9 cellular contexts compared by ENCODE assay signal in genomic region chr9:93097496-93098205, GRCh38. TPM values are rescaled to one million over a fixed set of nuclear protein-coding genes. Genes with fewer than 3 reads are reported as not detected.
DNase-seq lines count a peak whose midpoint lies in the region; ATAC-seq, FAIRE-seq and TF ChIP-seq lines count a peak whose summit lies in the region.
"Had no signal": no experiment of that assay in that cellular context is flagged by ENCODE, and none has a peak within 500 bp of the region (broad histone marks: within the 10 kb centered on the region; RNA-seq: fewer than 3 reads in every experiment).

No MANE protein-coding gene starts in this region.

- H2AFZ ChIP-seq in IMR-90 (replicated peaks; ENCODE audit: low read length, poor library complexity): peak overlapping the region; percentile 82

- peak overlapping the region; percentile 38 for H4K5ac ChIP-seq in IMR-90 (ENCODE audit: low read depth, low read length)

- peak overlapping the region; percentile 96 for H2AK9ac ChIP-seq in IMR-90 (replicated peaks; ENCODE audit: low read depth, low read length, poor library complexity)

- TF ChIP-seq CTCF in IMR-90 (conservative IDR thresholded peaks at IDR 0.05; ENCODE audit: low read depth, low read length): no peak

- peak overlapping the region; percentile 77 for H3K4me2 ChIP-seq in IMR-90 (ENCODE audit: low read depth, low read length)

- DNase-seq in IMR-90 (peak; percentile 12), left colon (peak; percentile 23 to 51), NCI-H2029 (lab: John Stamatoyannopoulos, UW) (no peak), urothelium cell line (ENCODE audit: low spot score) (no peak)
- DNase-seq in stimulated activated naive CD8-positive, alpha-beta T cell treated with anti-CD3 and anti-CD28 coated beads, Interleukin-15, amount 100 ng/mL, for 72 hours: no peak

- H4K91ac ChIP-seq in IMR-90 (ENCODE audit: insufficient read depth, low read depth, low read length): peak overlapping the region; percentile 94

- peak overlapping the region; percentile 87 for H3K56ac ChIP-seq in IMR-90 (ENCODE audit: extremely low read depth, insufficient read depth, low read length)

- H2AK5ac ChIP-seq in IMR-90 (ENCODE audit: low read depth, low read length): peak overlapping the region; percentile 96

- no peak for TF ChIP-seq RAD21 in IMR-90 (IDR thresholded peaks at IDR 0.05; ENCODE audit: low read length)

- peaks cover 21% of the 10 kb centered on the region for H4K20me1 ChIP-seq in IMR-90 (ENCODE audit: insufficient read depth, low read length)

- WGBS in IMR-90 (ENCODE audit: extremely low coverage in 2 of 2, insufficient read length in 1 of 2), 2 experiments: 93% methylated on average over 5 of the region's 11 CpGs; no CpG with 5 or more reads in 1 of the 2 experiments

- peak overlapping the region; percentile 91 for H2BK120ac ChIP-seq in IMR-90 (ENCODE audit: low read depth, low read length)

- POLR2A ChIA-PET in IMR-90 (lab: Charles Lee; ENCODE audit: unreplicated experiment): no interaction called here

- dilution Hi-C loops in IMR-90 (cut with HindIII; ENCODE audit: low sequenced_read_pairs, unreplicated experiment): no loop called here

- intact Hi-C loops in IMR-90 (cut with micrococcal nuclease): loop anchor here (2.0 to 10.0 kb wide), 2 partner anchors 95 to 357 kb away; partner anchors contain the start of genes FAM120A and FAM120AOS
- intact Hi-C loops in left colon (cut with DNase I, micrococcal nuclease): no loop called here

- H3K4me3 Mint-ChIP-seq in stimulated activated naive CD8-positive, alpha-beta T cell treated with anti-CD3 and anti-CD28 coated beads, Interleukin-15, amount 100 ng/mL, for 72 hours: peak overlapping the region; percentile 88 to 93

- peak overlapping the region; percentile 96 for H3K4ac ChIP-seq in IMR-90 (ENCODE audit: low read depth, low read length)

- H3K4me1 ChIP-seq in IMR-90 (ENCODE audit: control insufficient read depth, insufficient read depth, low read length): peaks cover 24% of the 10 kb centered on the region

- peak overlapping the region; percentile 91 for H2BK20ac ChIP-seq in IMR-90 (ENCODE audit: low read depth, low read length)

- H3K27ac Mint-ChIP-seq in stimulated activated naive CD8-positive, alpha-beta T cell treated with anti-CD3 and anti-CD28 coated beads, Interleukin-15, amount 100 ng/mL, for 72 hours: peak overlapping the region; percentile 86

- no peaks in the 10 kb centered on the region for H3K9me3 ChIP-seq in IMR-90 (ENCODE audit: control insufficient read depth, insufficient read depth, low read length)

- no peak for TF ChIP-seq POLR2A in IMR-90 (IDR thresholded peaks at IDR 0.05; ENCODE audit: low read depth, low read length)

- H4K8ac ChIP-seq in IMR-90 (ENCODE audit: low read depth in 2 of 2, low read length in 2 of 2): peak overlapping the region; percentile 84 to 86

- H3K36me3 ChIP-seq in IMR-90 (ENCODE audit: control insufficient read depth, insufficient read depth, low read length): no peaks in the 10 kb centered on the region

- in situ Hi-C loops in IMR-90 (cut with MboI; ENCODE audit: low sequenced_read_pairs): no loop called here

- H3K18ac ChIP-seq in IMR-90 (ENCODE audit: low read depth, low read length): peak overlapping the region; percentile 82

- peaks cover 27 to 36% of the 10 kb centered on the region in 2 experiments for H3K79me1 ChIP-seq in IMR-90 (ENCODE audit: low read depth in 1 of 2, low read length in 2 of 2)

- H3K9ac ChIP-seq in IMR-90 (ENCODE audit: low read depth, low read length): peak overlapping the region; percentile 65

- H2BK5ac ChIP-seq in IMR-90 (ENCODE audit: low read depth, low read length, poor library complexity, severe bottlenecking): peak overlapping the region; percentile 95

- H3K9me3 Mint-ChIP-seq in stimulated activated naive CD8-positive, alpha-beta T cell treated with anti-CD3 and anti-CD28 coated beads, Interleukin-15, amount 100 ng/mL, for 72 hours: no peaks in the 10 kb centered on the region

- peaks cover 66% of the 10 kb centered on the region for H3K4me1 Mint-ChIP-seq in stimulated activated naive CD8-positive, alpha-beta T cell treated with anti-CD3 and anti-CD28 coated beads, Interleukin-15, amount 100 ng/mL, for 72 hours

- H3K9me1 ChIP-seq in IMR-90 (ENCODE audit: insufficient read depth, low read length): peaks cover 20% of the 10 kb centered on the region

- CTCF ChIA-PET in IMR-90 (lab: Yijun Ruan, JAX): interaction anchor here (0.6 to 1.4 kb wide), 2 partner anchors 11 to 241 kb away, joined by 4 to 9 read pairs; no protein-coding TSS in a partner anchor

- H3K27ac ChIP-seq in IMR-90 (ENCODE audit: insufficient read depth, low read length) (peak overlapping the region; percentile 98), angular gyrus (ENCODE audit: low read depth, low read length) (peak overlapping the region; percentile 96)

- no peaks in the 10 kb centered on the region for H3K27me3 ChIP-seq in IMR-90 (ENCODE audit: control insufficient read depth, insufficient read depth, low read length)

- peak overlapping the region; percentile 87 for H3K14ac ChIP-seq in IMR-90 (replicated peaks; ENCODE audit: low read depth, low read length)

- FAIRE-seq in urothelium cell line (lab: Jason Lieb, UNC): no peak

- H3K27me3 Mint-ChIP-seq in stimulated activated naive CD8-positive, alpha-beta T cell treated with anti-CD3 and anti-CD28 coated beads, Interleukin-15, amount 100 ng/mL, for 72 hours: no peaks in the 10 kb centered on the region

- peak overlapping the region; percentile 87 for H3K4me3 ChIP-seq in IMR-90 (ENCODE audit: insufficient read depth, low read depth, low read length)

- H3K23ac ChIP-seq in IMR-90 (ENCODE audit: low read depth, low read length): peak overlapping the region; percentile 99

- ATAC-seq in IMR-90 (ENCODE audit: low read depth) (no peak), left colon (no peak), HG02840 (IDR thresholded peaks at IDR 0.05; ENCODE audit: low FRiP score, unreplicated experiment) (no peak), HG03442 (IDR thresholded peaks at IDR 0.05; ENCODE audit: unreplicated experiment) (no peak)
- no peak for ATAC-seq in stimulated activated naive CD8-positive, alpha-beta T cell treated with anti-CD3 and anti-CD28 coated beads, Interleukin-15, amount 100 ng/mL, for 72 hours
- ATAC-seq: left lobe of liver had no signal

- peak overlapping the region; percentile 90; the same call in 2 of the 3 replicates for H2BK15ac ChIP-seq in IMR-90 (ENCODE audit: low read depth, low read length)

- BruUV-seq in IMR-90 (replicated peaks; lab: Mats Ljungman, UMichigan): no TSS peak

TF ChIP-seq in IMR-90, 13 proteins besides CTCF, POLR2A, EP300 and RAD21:
- TF ChIP-seq NFE2L2 (IDR thresholded peaks at IDR 0.05; ENCODE audit: low read depth, low read length) (no peak), MXI1 (IDR thresholded peaks at IDR 0.05; ENCODE audit: borderline replicate concordance, low read depth, low read length) (no peak), USF2 (IDR thresholded peaks at IDR 0.05; ENCODE audit: low read depth, low read length) (no peak), RFX5 (IDR thresholded peaks at IDR 0.05; ENCODE audit: low read depth, low read length) (no peak), SMC3 (IDR thresholded peaks at IDR 0.05; ENCODE audit: low read depth, low read length) (no peak), MAZ (IDR thresholded peaks at IDR 0.05; ENCODE audit: borderline replicate concordance, low read depth, low read length) (no peak), CHD1 (IDR thresholded peaks at IDR 0.05; ENCODE audit: low read depth, low read length) (no peak), ELK1 (IDR thresholded peaks at IDR 0.05; ENCODE audit: borderline replicate concordance, low read depth, low read length) (no peak), FOS (IDR thresholded peaks at IDR 0.05; ENCODE audit: low read depth, low read length) (no peak), BHLHE40 (IDR thresholded peaks at IDR 0.05; ENCODE audit: low read depth, low read length) (no peak), CEBPB (IDR thresholded peaks at IDR 0.05; ENCODE audit: low read depth, low read length) (no peak), MAFK (IDR thresholded peaks at IDR 0.05; ENCODE audit: low read depth, low read length) (no peak), RCOR1 (IDR thresholded peaks at IDR 0.05; ENCODE audit: insufficient replicate concordance, low read length) (no peak)

RNA-seq across cellular contexts. Expression of gene CARD19, which starts 1.6 kb away (rescaled TPM):
- 17.4 and 23.3 TPM in 2 replicates for total RNA-seq in IMR-90 (2012; rRNA removed)
- 111 and 126 TPM in 2 replicates for polyA plus RNA-seq in IMR-90 (2012; rRNA removed)
- 120 and 139 TPM in 2 replicates for polyA plus RNA-seq in IMR-90 (2012; cell fraction: cytosol; rRNA removed)
- 103 and 209 TPM in 2 replicates for polyA plus RNA-seq in IMR-90 (2012; cell fraction: nucleus; rRNA removed; ENCODE audit: low replicate concordance)
- 10 to 100 TPM; 41.5 to 62.2 TPM for total RNA-seq in left colon

RNA-seq across cellular contexts. Expression of gene NINJ1, which starts 36.4 kb away (rescaled TPM):
- 21.9 and 24.7 TPM in 2 replicates for total RNA-seq in IMR-90 (2012; rRNA removed)
- polyA plus RNA-seq in IMR-90 (2012; rRNA removed): 38.1 and 38.8 TPM in 2 replicates
- 16.1 and 60.5 TPM in 2 replicates for polyA plus RNA-seq in IMR-90 (2012; cell fraction: cytosol; rRNA removed)
- polyA plus RNA-seq in IMR-90 (2012; cell fraction: nucleus; rRNA removed; ENCODE audit: low replicate concordance): 21.8 and 35.9 TPM in 2 replicates
- 10 to 100 TPM; 17.7 to 30.8 TPM for total RNA-seq in left colon

RNA-seq across cellular contexts. Expression of gene SUSD3, which starts 39.1 kb away (rescaled TPM):
- total RNA-seq in IMR-90 (2012; rRNA removed): 0.28 and 0.54 TPM in 2 replicates
- 1.0 and 1.5 TPM in 2 replicates for polyA plus RNA-seq in IMR-90 (2012; rRNA removed)
- 0.25 and 2.3 TPM in 2 replicates for polyA plus RNA-seq in IMR-90 (2012; cell fraction: cytosol; rRNA removed)
- polyA plus RNA-seq in IMR-90 (2012; cell fraction: nucleus; rRNA removed; ENCODE audit: low replicate concordance): 1.2 TPM in 2 replicates
- 1 to 10 TPM in 1 of 2 donors, under 1 TPM in 1; 0.95 to 2.0 TPM for total RNA-seq in left colon

Comparison
In these comparisons a context has a peak if more than half of its experiments do, and no peak if none do; other contexts are left out.
1. DNase-seq: peak in IMR-90 (single experiment) and left colon (2 of 2); none in stimulated activated naive CD8-positive, alpha-beta T cell treated with anti-CD3 and anti-CD28 coated beads, Interleukin-15, amount 100 ng/mL, for 72 hours (0 of 2), NCI-H2029 (single experiment) and urothelium cell line (single experiment).